ENCODE assay signal across 27 cellular contexts in the genomic region with DNA sequence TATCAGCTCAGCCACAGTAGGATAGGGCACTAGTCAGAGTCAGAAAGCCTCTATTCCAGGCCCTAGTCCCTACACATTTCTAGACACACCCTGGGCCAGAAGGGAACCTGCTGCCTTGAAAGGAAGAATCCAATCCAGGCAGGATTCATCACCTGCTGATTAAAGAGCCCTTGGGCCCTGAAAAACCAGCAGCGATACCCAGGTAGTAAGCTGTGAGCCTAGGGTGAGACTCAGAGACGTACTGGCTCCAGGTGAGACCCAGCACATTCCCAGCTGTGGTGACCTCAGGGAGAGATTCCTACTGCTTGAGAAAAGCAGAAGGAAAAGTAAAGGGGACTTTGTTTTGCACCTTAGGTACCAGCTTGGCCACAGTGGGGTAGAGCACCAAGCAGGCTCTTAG. TPM values are rescaled to one million over a fixed set of nuclear protein-coding genes. Genes with fewer than 3 reads are reported as not detected.
DNase-seq lines count a peak whose midpoint lies in the region; ATAC-seq, FAIRE-seq and TF ChIP-seq lines count a peak whose summit lies in the region.
"Had no signal": no experiment of that assay in that cellular context is flagged by ENCODE, and none has a peak within 500 bp of the region (broad histone marks: within the 10 kb centered on the region; RNA-seq: fewer than 3 reads in every experiment).

No MANE protein-coding gene starts in this region.

- H3K9me3 Mint-ChIP-seq in stimulated activated effector memory CD8-positive, alpha-beta T cell treated with anti-CD3 and anti-CD28 coated beads, Interleukin-12 subunit alpha, Interleukin-12 subunit beta, amount 100 ng/mL, for 72 hours, result no peaks in the 10 kb centered on the region
- H3K9me3 Mint-ChIP-seq: CD8-positive, alpha-beta memory T cell had no signal

- no peak overlapping the region for H3K4me2 ChIP-seq in trophoblast cell (ENCODE audit: low read length)
- H3K4me2 ChIP-seq: BLaER1 had no signal

- no peaks in the 10 kb centered on the region for H3K4me1 Mint-ChIP-seq in stimulated activated effector memory CD8-positive, alpha-beta T cell treated with anti-CD3 and anti-CD28 coated beads, Interleukin-12 subunit alpha, Interleukin-12 subunit beta, amount 100 ng/mL, for 72 hours

- peak; percentile 7 for FAIRE-seq in bronchial epithelial cell (lab: Jason Lieb, UNC)
- FAIRE-seq: A204.1, G401.6, GM12891 had no signal

- peaks cover 1% of the 10 kb centered on the region for H3K79me2 ChIP-seq in trophoblast cell (ENCODE audit: control insufficient read depth, insufficient read depth, low read length, poor library complexity)

- ATAC-seq in stimulated activated effector memory CD8-positive, alpha-beta T cell treated with anti-CD3 and anti-CD28 coated beads, Interleukin-12 subunit alpha, Interleukin-12 subunit beta, amount 100 ng/mL, for 72 hours, result no peak
- ATAC-seq in GM18867 (IDR thresholded peaks at IDR 0.05; ENCODE audit: unreplicated experiment), result no peak

- DNase-seq in bronchial epithelial cell (ENCODE audit: low read depth) (no peak), trophoblast cell (peak; percentile 86 to 90), mucosa of gallbladder (ENCODE audit: low spot score) (no peak), substantia nigra (lab: John Stamatoyannopoulos, UW) (no peak)
- DNase-seq in stimulated activated effector memory CD8-positive, alpha-beta T cell treated with anti-CD3 and anti-CD28 coated beads, Interleukin-12 subunit alpha, Interleukin-12 subunit beta, amount 100 ng/mL, for 72 hours (ENCODE audit: low spot score in 2 of 2), result no peak
- DNase-seq: 8988T; ACHN; BE2C; C1 segment of cervical spinal cord; CD4-positive, alpha-beta memory T cell; CD4-positive, CD25-positive, alpha-beta regulatory T cell; CD8-positive, alpha-beta memory T cell; COR-L47; DMS 273 treated with DMSO at 0.1 percent for 48 hours; DMS153; DMS53; DMS79; DND-41; EL; GF-D8 had no signal

- no peaks in the 10 kb centered on the region for H3K9me3 ChIP-seq in trophoblast cell (ENCODE audit: insufficient read depth, low read depth, low read length)
- H3K9me3 ChIP-seq: BE2C, BLaER1 had no signal

- no peak overlapping the region for H4K12ac ChIP-seq in trophoblast cell (ENCODE audit: low read depth, low read length)

- H3K18ac ChIP-seq in trophoblast cell (ENCODE audit: low read length), result peak overlapping the region; percentile 43

- H3K36me3 ChIP-seq in bronchial epithelial cell (ENCODE audit: control insufficient read depth, insufficient read depth, low read length), result no peaks in the 10 kb centered on the region
- no peaks in the 10 kb centered on the region for H3K36me3 ChIP-seq in trophoblast cell (ENCODE audit: control insufficient read depth in 1 of 2, insufficient read depth in 2 of 2, low read length in 2 of 2)
- H3K36me3 ChIP-seq: BE2C, BLaER1 had no signal

- no peak overlapping the region for H2BK12ac ChIP-seq in trophoblast cell (ENCODE audit: low read length)

- H3K4me3 Mint-ChIP-seq in stimulated activated effector memory CD8-positive, alpha-beta T cell treated with anti-CD3 and anti-CD28 coated beads, Interleukin-12 subunit alpha, Interleukin-12 subunit beta, amount 100 ng/mL, for 72 hours, result no peak overlapping the region
- H3K4me3 Mint-ChIP-seq: CD14-positive monocyte; CD4-positive, alpha-beta memory T cell; CD4-positive, CD25-positive, alpha-beta regulatory T cell had no signal

- no peaks in the 10 kb centered on the region for H3K36me3 Mint-ChIP-seq in stimulated activated effector memory CD8-positive, alpha-beta T cell treated with anti-CD3 and anti-CD28 coated beads, Interleukin-12 subunit alpha, Interleukin-12 subunit beta, amount 100 ng/mL, for 72 hours
- H3K36me3 Mint-ChIP-seq: CD14-positive monocyte; CD4-positive, alpha-beta memory T cell; CD4-positive, CD25-positive, alpha-beta regulatory T cell; CD8-positive, alpha-beta memory T cell had no signal

- peak overlapping the region; percentile 60 for H2BK120ac ChIP-seq in trophoblast cell (ENCODE audit: insufficient read depth, low read length, poor library complexity)

- WGBS in trophoblast cell (ENCODE audit: extremely low coverage, insufficient coverage, insufficient read length), result no CpG with 5 or more reads among the region's 2 CpGs

- H3K79me1 ChIP-seq in trophoblast cell (ENCODE audit: low read length), result peaks cover 5% of the 10 kb centered on the region

- H3K4me3 ChIP-seq in bronchial epithelial cell (ENCODE audit: low read depth, low read length) (no peak overlapping the region), trophoblast cell (ENCODE audit: low read depth, low read length) (no peak overlapping the region)
- H3K4me3 ChIP-seq: BLaER1 had no signal

- peaks cover 6 to 7% of the 10 kb centered on the region in 2 experiments for H3K4me1 ChIP-seq in trophoblast cell (ENCODE audit: control insufficient read depth in 1 of 2, insufficient read depth in 2 of 2, low read length in 2 of 2)
- H3K4me1 ChIP-seq: BE2C had no signal

- no peak overlapping the region for H2AFZ ChIP-seq in trophoblast cell (ENCODE audit: insufficient read depth, low read length, poor library complexity)

- H3K9ac ChIP-seq in trophoblast cell (ENCODE audit: low read length), result no peak overlapping the region
- H3K9ac ChIP-seq: BLaER1 had no signal

- no peak overlapping the region for H3K23ac ChIP-seq in trophoblast cell (ENCODE audit: low read length)

- no peak overlapping the region for H3K4ac ChIP-seq in trophoblast cell (ENCODE audit: low read depth, low read length)

- peak overlapping the region; percentile 56 for H3K27ac ChIP-seq in trophoblast cell (ENCODE audit: low read depth, low read length)
- no peak overlapping the region for H3K27ac ChIP-seq in substantia nigra (ENCODE audit: low read depth, low read length, poor library complexity, severe bottlenecking)
- H3K27ac ChIP-seq: BLaER1 had no signal

- H3K27ac Mint-ChIP-seq in stimulated activated effector memory CD8-positive, alpha-beta T cell treated with anti-CD3 and anti-CD28 coated beads, Interleukin-12 subunit alpha, Interleukin-12 subunit beta, amount 100 ng/mL, for 72 hours, result peak overlapping the region; percentile 12
- H3K27ac Mint-ChIP-seq: CD14-positive monocyte; CD4-positive, alpha-beta memory T cell; CD4-positive, CD25-positive, alpha-beta regulatory T cell had no signal

- H3K14ac ChIP-seq in trophoblast cell (ENCODE audit: low read length), result no peak overlapping the region

- peak overlapping the region; percentile 31 for H4K8ac ChIP-seq in trophoblast cell (ENCODE audit: low read depth, low read length)

- H3K27me3 ChIP-seq in bronchial epithelial cell (ENCODE audit: control insufficient read depth, insufficient read depth, low read length), result no peaks in the 10 kb centered on the region
- H3K27me3 ChIP-seq in trophoblast cell (ENCODE audit: insufficient read depth, low read length), result no peaks in the 10 kb centered on the region
- H3K27me3 ChIP-seq: BE2C, BLaER1 had no signal

- peak overlapping the region; percentile 21 for H2BK5ac ChIP-seq in trophoblast cell (ENCODE audit: low read depth, low read length, poor library complexity)

- H2AK5ac ChIP-seq in trophoblast cell (ENCODE audit: low read length), result no peak overlapping the region

- peak overlapping the region; percentile 66 for H4K91ac ChIP-seq in trophoblast cell (ENCODE audit: low read depth, low read length)

- TF ChIP-seq CTCF in bronchial epithelial cell (IDR thresholded peaks at IDR 0.05; ENCODE audit: insufficient read depth, low read length, severe bottlenecking), result no peak

RNA-seq across cellular contexts. Expression of gene CCIN, which starts 4.7 kb away (rescaled TPM):
- total RNA-seq in bronchial epithelial cell, result not detected in 2 replicates
- polyA plus RNA-seq in trophoblast cell (2013), result 0.23 and 0.33 TPM in 2 replicates
- 0.12 TPM for total RNA-seq in mucosa of gallbladder
- total RNA-seq: A673; CD4-positive, alpha-beta memory T cell; CD8-positive, alpha-beta memory T cell had no signal
- polyA plus RNA-seq: CD4-positive, alpha-beta memory T cell had no signal

RNA-seq across cellular contexts. Expression of gene CLTA, which starts 16.9 kb away (rescaled TPM):
- 294 and 335 TPM in 2 replicates for total RNA-seq in bronchial epithelial cell
- polyA plus RNA-seq in trophoblast cell (2013), result 489 and 493 TPM in 2 replicates
- 185 TPM for total RNA-seq in mucosa of gallbladder

RNA-seq across cellular contexts. Expression of gene GLIPR2, which starts 37.3 kb away (rescaled TPM):
- total RNA-seq in bronchial epithelial cell (0.26 and 1.8 TPM in 2 replicates), mucosa of gallbladder (17.0 TPM)
- 23.0 and 24.6 TPM in 2 replicates for polyA plus RNA-seq in trophoblast cell (2013)

Comparison
In these comparisons a context has a peak if more than half of its experiments do, and no peak if none do; other contexts are left out.
1. DNase-seq: peak in trophoblast cell (2 of 2); none in bronchial epithelial cell (single experiment), stimulated activated effector memory CD8-positive, alpha-beta T cell treated with anti-CD3 and anti-CD28 coated beads, Interleukin-12 subunit alpha, Interleukin-12 subunit beta, amount 100 ng/mL, for 72 hours (0 of 2), mucosa of gallbladder (single experiment) and substantia nigra (0 of 49).